Comparison of ENCODE assay signal across 12 cellular contexts in the genomic region with DNA sequence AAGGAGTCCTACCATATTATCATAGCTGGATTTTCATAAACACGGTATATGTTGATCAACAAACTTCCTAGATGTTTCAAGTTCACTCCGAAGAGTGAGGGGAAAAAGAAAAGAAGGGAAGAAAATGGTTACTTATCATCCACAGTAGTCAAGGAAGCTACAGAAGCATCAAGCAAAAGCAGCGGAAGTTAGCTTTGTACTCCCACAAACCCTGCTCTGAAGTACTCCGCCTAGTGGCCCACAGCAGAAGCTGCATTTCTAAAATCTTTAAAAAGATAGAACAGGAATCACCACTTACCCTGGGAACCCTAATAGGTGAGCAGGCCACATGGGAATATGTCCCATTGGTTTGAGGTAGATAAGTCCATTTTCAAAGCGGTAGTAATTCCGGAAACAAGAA. TPM values are rescaled to one million over a fixed set of nuclear protein-coding genes. Genes with fewer than 3 reads are reported as not detected.
DNase-seq lines count a peak whose midpoint lies in the region; ATAC-seq and TF ChIP-seq lines count a peak whose summit lies in the region.
"Had no signal": no experiment of that assay in that cellular context is flagged by ENCODE, and none has a peak within 500 bp of the region (broad histone marks: within the 10 kb centered on the region; RNA-seq: fewer than 3 reads in every experiment).

No MANE protein-coding gene starts in this region.

- H3K36me3 Mint-ChIP-seq in type B pancreatic cell, result no peaks in the 10 kb centered on the region

- H3K4me1 ChIP-seq in left ventricle myocardium inferior, result no peaks in the 10 kb centered on the region
- no peaks in the 10 kb centered on the region for H3K4me1 ChIP-seq in PC-3 (ENCODE audit: insufficient read depth, low read length)
- H3K4me1 ChIP-seq: ascending aorta had no signal

- DNase-seq in left ventricle myocardium inferior (no peak), Right ventricle myocardium inferior (ENCODE audit: missing footprints) (no peak), PC-3 (peak; percentile 4), fibroblast of mammary gland (ENCODE audit: low read depth) (no peak), type B pancreatic cell (ENCODE audit: extremely low spot score, unreplicated experiment) (no peak), mucosa of gallbladder (ENCODE audit: low spot score) (no peak)
- no peak for DNase-seq in activated CD4-positive, alpha-beta T cell treated with anti-CD3 and anti-CD28 coated beads for 48 hours
- no peak for DNase-seq in NK-92 treated with Interleukin-12 subunit alpha and Interleukin-12 subunit beta, amount 100 ng/mL, for 24 hours (lab: John Stamatoyannopoulos, UW)
- DNase-seq: AML-193; NCI-H82; stimulated activated CD4-positive, alpha-beta T cell treated with anti-CD3 and anti-CD28 coated beads, Interleukin-12 subunit alpha, Interleukin-12 subunit beta, amount 100 ng/mL, for 4 hours had no signal

- H3K27me3 ChIP-seq in left ventricle myocardium inferior (ENCODE audit: low read depth) (no peaks in the 10 kb centered on the region), PC-3 (ENCODE audit: low read length) (no peaks in the 10 kb centered on the region)
- H3K27me3 ChIP-seq: ascending aorta had no signal

- H3K4me3 ChIP-seq in left ventricle myocardium inferior, result no peak overlapping the region
- no peak overlapping the region for H3K4me3 ChIP-seq in PC-3 (ENCODE audit: low read length)
- no peak overlapping the region for H3K4me3 ChIP-seq in fibroblast of mammary gland (ENCODE audit: control insufficient read depth, low read depth, low read length)
- H3K4me3 ChIP-seq: ascending aorta had no signal

- intact Hi-C loops in left ventricle myocardium inferior (cut with micrococcal nuclease) (no loop called here), Right ventricle myocardium inferior (cut with DNase I) (no loop called here), PC-3 (cut with micrococcal nuclease) (no loop called here)

- no peaks in the 10 kb centered on the region for H3K79me2 ChIP-seq in PC-3 (ENCODE audit: low read length)

- peaks cover 12% of the 10 kb centered on the region for H3K9me3 ChIP-seq in left ventricle myocardium inferior (replicated peaks)
- H3K9me3 ChIP-seq in PC-3 (ENCODE audit: low read length), result no peaks in the 10 kb centered on the region

- no peaks in the 10 kb centered on the region for H3K9me2 ChIP-seq in PC-3 (replicated peaks; ENCODE audit: low read length)

- no peak overlapping the region for H3K27ac Mint-ChIP-seq in type B pancreatic cell

- H3F3A ChIP-seq in PC-3 (ENCODE audit: low read length, unreplicated experiment), result no peaks in the 10 kb centered on the region

- no TSS peak for BruUV-seq in PC-3 (replicated peaks; lab: Mats Ljungman, UMichigan)

- no peaks in the 10 kb centered on the region for H4K20me1 ChIP-seq in PC-3 (ENCODE audit: low read length)

- no peak overlapping the region for H3K4me2 ChIP-seq in PC-3 (ENCODE audit: low read length)

- H3K27me3 Mint-ChIP-seq in type B pancreatic cell, result no peaks in the 10 kb centered on the region

- H3K9me3 Mint-ChIP-seq in type B pancreatic cell, result peaks cover 5% of the 10 kb centered on the region

- H3K36me3 ChIP-seq in left ventricle myocardium inferior (peaks cover 8% of the 10 kb centered on the region), PC-3 (ENCODE audit: low read depth, low read length) (no peaks in the 10 kb centered on the region)
- H3K36me3 ChIP-seq: ascending aorta had no signal

- H3K4me3 Mint-ChIP-seq in type B pancreatic cell, result no peak overlapping the region

- H3K9ac ChIP-seq in PC-3 (ENCODE audit: low read length), result no peak overlapping the region

- H3K27ac ChIP-seq in left ventricle myocardium inferior (replicated peaks) (no peak overlapping the region), PC-3 (ENCODE audit: low read length) (no peak overlapping the region)
- H3K27ac ChIP-seq: ascending aorta had no signal

- POLR2A ChIA-PET in PC-3 (lab: Charles Lee; ENCODE audit: unreplicated experiment), result no interaction called here

- CTCF ChIA-PET in PC-3 (lab: Charles Lee), result no interaction called here

- no peak for ATAC-seq in Right ventricle myocardium inferior
- no peak for ATAC-seq in PC-3

- H3K4me1 Mint-ChIP-seq in type B pancreatic cell (ENCODE audit: unreplicated experiment), result no peaks in the 10 kb centered on the region

- H2AFZ ChIP-seq in PC-3 (ENCODE audit: low read length), result no peak overlapping the region

- TF ChIP-seq CTCF in left ventricle myocardium inferior (IDR thresholded peaks at IDR 0.05; ENCODE audit: borderline replicate concordance), result peak; percentile 46
- peak; percentile 54; the same call in 1 of the 2 replicates for TF ChIP-seq CTCF in PC-3 (conservative IDR thresholded peaks at IDR 0.05; ENCODE audit: low read depth, low read length)
- peak; percentile 55 for TF ChIP-seq CTCF in fibroblast of mammary gland (conservative IDR thresholded peaks at IDR 0.05; ENCODE audit: control insufficient read depth, insufficient read depth, low read depth, low read length)
- TF ChIP-seq CTCF in type B pancreatic cell (conservative IDR thresholded peaks at IDR 0.05), result peak; percentile 62

RNA-seq across cellular contexts. Expression of gene FRG1, which starts 28.5 kb away (rescaled TPM):
- total RNA-seq in left ventricle myocardium inferior (32.7 TPM), Right ventricle myocardium inferior (38.4 TPM), PC-3 (2014; rRNA removed) (19.0 and 22.4 TPM in 2 replicates), type B pancreatic cell (ENCODE audit: low replicate concordance) (30.1 and 42.3 TPM in 2 replicates), mucosa of gallbladder (45.3 TPM)
